ENCODE assay signal across 11 cellular contexts in the genomic region with DNA sequence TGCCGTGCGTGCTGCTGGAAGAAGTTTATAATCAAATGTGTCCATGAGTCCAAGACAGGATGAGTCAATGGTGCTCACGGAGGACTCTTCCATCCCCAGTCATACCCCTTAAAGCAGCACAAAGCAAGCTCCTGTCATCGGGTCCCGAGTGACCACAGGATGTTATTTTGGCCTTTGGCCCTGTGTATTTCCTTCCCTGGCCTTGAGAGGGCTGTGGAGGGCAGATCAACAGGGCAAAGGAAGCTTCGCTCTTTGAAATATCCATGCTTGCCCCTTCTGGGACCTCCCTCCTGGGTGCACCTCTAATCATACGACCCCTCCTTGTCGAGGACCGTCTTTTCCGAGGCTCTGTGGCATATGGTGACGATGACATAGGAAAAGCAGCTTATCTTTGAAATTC.
DNase-seq lines count a peak whose midpoint lies in the region; ATAC-seq and TF ChIP-seq lines count a peak whose summit lies in the region.
"Had no signal": no experiment of that assay in that cellular context is flagged by ENCODE, and none has a peak within 500 bp of the region (broad histone marks: within the 10 kb centered on the region; RNA-seq: fewer than 3 reads in every experiment).

No MANE protein-coding gene starts in this region.

- TF ChIP-seq CTCF in AG09309 (IDR thresholded peaks at IDR 0.05; ENCODE audit: control insufficient read depth, insufficient read depth, low read depth, low read length, missing control alignments) = peak; percentile 3
- TF ChIP-seq CTCF in foreskin keratinocyte (conservative IDR thresholded peaks at IDR 0.05) = no peak
- TF ChIP-seq CTCF in neural crest cell (conservative IDR thresholded peaks at IDR 0.05) = no peak
- no peak for TF ChIP-seq CTCF in GM10266 (IDR thresholded peaks at IDR 0.05; ENCODE audit: control insufficient read depth, insufficient read depth, low read depth, missing control alignments)

- H3K27me3 ChIP-seq in foreskin keratinocyte = no peaks in the 10 kb centered on the region

- no peaks in the 10 kb centered on the region for H3K9me3 Mint-ChIP-seq in neural crest cell
- H3K9me3 Mint-ChIP-seq in effector memory CD8-positive, alpha-beta T cell = no peaks in the 10 kb centered on the region
- H3K9me3 Mint-ChIP-seq: activated T-helper 1 cell treated with anti-CD3 and anti-CD28 coated beads, Interleukin-12 subunit alpha, Interleukin-12 subunit beta, Interleukin-2, Interleukin-4 antibody, amounts not matched to agents 30 ng/mL and 10 ng/mL and 1 ng/mL, durations not matched to agents 14 hours and 24 hours and 36 hours had no signal

- H3K4me3 ChIP-seq in AG09309 (ENCODE audit: control insufficient read depth, low read depth, low read length) = no peak overlapping the region
- H3K4me3 ChIP-seq: mucosa of descending colon had no signal

- H3K4me1 Mint-ChIP-seq in neural crest cell = peaks cover 62% of the 10 kb centered on the region
- peaks cover 67 to 75% of the 10 kb centered on the region in 2 donors for H3K4me1 Mint-ChIP-seq in effector memory CD8-positive, alpha-beta T cell (ENCODE audit: low read depth in 2 of 2)

- DNase-seq in AG09309 (ENCODE audit: low read depth) = no peak
- peak; percentile 31 for DNase-seq in SK-MEL-5 (ENCODE audit: low read depth, low spot score)
- no peak for DNase-seq in foreskin keratinocyte
- peak; percentile 30 for DNase-seq in neural crest cell (ENCODE audit: low read depth, low spot score)
- no peak for DNase-seq in effector memory CD8-positive, alpha-beta T cell
- DNase-seq in GM10266 (ENCODE audit: extremely low spot score) = no peak
- no peak for DNase-seq in stimulated activated CD8-positive, alpha-beta memory T cell treated with anti-CD3 and anti-CD28 coated beads, Interleukin-4, amount 100 ng/mL, for 48 hours
- DNase-seq: EL, mucosa of descending colon had no signal

- peaks cover 36% of the 10 kb centered on the region for H3K4me1 ChIP-seq in foreskin keratinocyte

- H3K27me3 Mint-ChIP-seq in neural crest cell (ENCODE audit: low read depth) = peaks cover 15% of the 10 kb centered on the region
- H3K27me3 Mint-ChIP-seq in effector memory CD8-positive, alpha-beta T cell = no peaks in the 10 kb centered on the region

- H3K27ac Mint-ChIP-seq in neural crest cell (ENCODE audit: unreplicated experiment) = no peak overlapping the region
- peak overlapping the region in 1 of 2 donors; percentile 38 for H3K27ac Mint-ChIP-seq in effector memory CD8-positive, alpha-beta T cell
- H3K27ac Mint-ChIP-seq: activated T-helper 1 cell treated with anti-CD3 and anti-CD28 coated beads, Interleukin-12 subunit alpha, Interleukin-12 subunit beta, Interleukin-2, Interleukin-4 antibody, amounts not matched to agents 30 ng/mL and 10 ng/mL and 1 ng/mL, durations not matched to agents 14 hours and 24 hours and 36 hours had no signal

- ATAC-seq in foreskin keratinocyte (no peak), HG02840 (IDR thresholded peaks at IDR 0.05; ENCODE audit: low FRiP score, unreplicated experiment) (no peak)
- no peak for ATAC-seq in effector memory CD8-positive, alpha-beta T cell (replicated peaks)

- H3K27ac ChIP-seq in foreskin keratinocyte = peak overlapping the region; percentile 96

- in situ Hi-C loops in SK-MEL-5 (cut with HindIII; ENCODE audit: low pct_unique_long_range_greater_than_20kb, low sequenced_read_pairs) = no loop called here

- H3K36me3 Mint-ChIP-seq in neural crest cell (ENCODE audit: low read depth) = no peaks in the 10 kb centered on the region
- no peaks in the 10 kb centered on the region for H3K36me3 Mint-ChIP-seq in effector memory CD8-positive, alpha-beta T cell (ENCODE audit: insufficient read depth)

- H3K4me3 Mint-ChIP-seq in neural crest cell = peak overlapping the region; percentile 49
- peak overlapping the region in 1 of 2 donors; percentile 26 for H3K4me3 Mint-ChIP-seq in effector memory CD8-positive, alpha-beta T cell
- H3K4me3 Mint-ChIP-seq: activated T-helper 1 cell treated with anti-CD3 and anti-CD28 coated beads, Interleukin-12 subunit alpha, Interleukin-12 subunit beta, Interleukin-2, Interleukin-4 antibody, amounts not matched to agents 30 ng/mL and 10 ng/mL and 1 ng/mL, durations not matched to agents 14 hours and 24 hours and 36 hours had no signal

Comparison
In these comparisons a context has a peak if more than half of its experiments do, and no peak if none do; other contexts are left out.
1. DNase-seq: peak in SK-MEL-5 (single experiment) and neural crest cell (single experiment); none in AG09309 (single experiment), foreskin keratinocyte (0 of 2), effector memory CD8-positive, alpha-beta T cell (0 of 3), GM10266 (single experiment) and stimulated activated CD8-positive, alpha-beta memory T cell treated with anti-CD3 and anti-CD28 coated beads, Interleukin-4, amount 100 ng/mL, for 48 hours (single experiment).